In the genomic region with DNA sequence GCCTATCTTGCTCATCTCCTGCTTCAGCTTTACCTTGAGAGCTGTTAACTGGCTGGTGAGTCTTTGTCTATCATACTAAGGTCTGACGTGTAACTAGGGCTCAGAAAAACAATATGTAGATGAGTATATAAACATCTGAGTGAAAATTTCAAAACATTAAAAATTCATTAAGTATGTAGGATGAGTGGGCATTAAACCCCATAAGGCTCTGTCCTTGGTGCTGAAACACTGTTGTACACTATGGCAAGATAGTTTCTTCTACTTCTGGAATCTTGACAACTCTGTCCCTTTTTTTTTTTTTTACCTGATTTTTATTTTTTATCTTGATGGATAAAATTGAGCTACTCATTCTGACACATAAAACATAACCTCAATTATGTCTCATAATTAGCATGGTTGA, we compare ENCODE assay signal across 8 cellular contexts. TPM values are rescaled to one million over a fixed set of nuclear protein-coding genes. Genes with fewer than 3 reads are reported as not detected.
DNase-seq lines count a peak whose midpoint lies in the region; ATAC-seq, FAIRE-seq and TF ChIP-seq lines count a peak whose summit lies in the region.
"Had no signal": no experiment of that assay in that cellular context is flagged by ENCODE, and none has a peak within 500 bp of the region (broad histone marks: within the 10 kb centered on the region; RNA-seq: fewer than 3 reads in every experiment).

No MANE protein-coding gene starts in this region.

- H3K9ac ChIP-seq in adipocyte (ENCODE audit: low read length), result no peak overlapping the region

- H3K9me3 ChIP-seq in adipocyte (ENCODE audit: control insufficient read depth, low read length) (peaks cover 6% of the 10 kb centered on the region), small intestine (ENCODE audit: control insufficient read depth, low read depth) (no peaks in the 10 kb centered on the region)

- H3K36me3 ChIP-seq in adipocyte (ENCODE audit: control insufficient read depth, insufficient read depth, low read length, severe bottlenecking) (no peaks in the 10 kb centered on the region), small intestine (ENCODE audit: control insufficient read depth in 2 of 2, insufficient read depth in 2 of 2, low read length in 2 of 2) (peaks cover 0 to 3% of the 10 kb centered on the region in 2 donors)

- ATAC-seq in left lobe of liver (peak; percentile 31), HG02678 (IDR thresholded peaks at IDR 0.05; ENCODE audit: unreplicated experiment) (no peak)

- FAIRE-seq in G401.6 (lab: Jason Lieb, UNC) (peak; percentile 17), H54 (lab: Jason Lieb, UNC) (no peak), small intestine (lab: Jason Lieb, UNC) (no peak)

- no peak overlapping the region for H3K27ac ChIP-seq in small intestine (ENCODE audit: low read depth in 1 of 2, low read length in 1 of 2)

- H3K4me1 ChIP-seq in adipocyte (ENCODE audit: control insufficient read depth, insufficient read depth, low read length) (no peaks in the 10 kb centered on the region), small intestine (ENCODE audit: control insufficient read depth in 2 of 2, insufficient read depth in 1 of 2, low read depth in 1 of 2, low read length in 1 of 2) (no peaks in the 10 kb centered on the region)

- H3K4me3 ChIP-seq in adipocyte (ENCODE audit: low read length) (no peak overlapping the region), small intestine (ENCODE audit: low read depth in 1 of 2, low read length in 2 of 2) (no peak overlapping the region)

- no peak for TF ChIP-seq POLR2A in H54 (IDR thresholded peaks at IDR 0.05; ENCODE audit: low read depth, low read length)

- peaks cover 57% of the 10 kb centered on the region for H3K27me3 ChIP-seq in adipocyte (replicated peaks; ENCODE audit: control insufficient read depth, insufficient read depth, low read length)
- H3K27me3 ChIP-seq in small intestine (ENCODE audit: control insufficient read depth in 2 of 2, insufficient read depth in 2 of 2, low read length in 2 of 2), result peaks cover 0 to 2% of the 10 kb centered on the region in 2 donors

- DNase-seq in KG1 (lab: John Stamatoyannopoulos, UW) (peak; percentile 4), adipocyte (ENCODE audit: low read depth) (peak; percentile 69), left lobe of liver (ENCODE audit: low spot score) (no peak), H54 (ENCODE audit: insufficient read length, low spot score) (no peak), small intestine (no peak)
- DNase-seq: activated CD4-positive, alpha-beta T cell treated with anti-CD3 and anti-CD28 coated beads for 4 hours had no signal

- WGBS in small intestine, 3 donors, result 14 to 26% (median 16%) methylated on average over 1 of the region's 1 CpG

RNA-seq across cellular contexts. Expression of a gene that starts 54.4 kb away (rescaled TPM):
- 1.4 TPM for total RNA-seq in left lobe of liver
- 1 to 10 TPM in 2 of 3 donors, under 1 TPM in 1; 0.22 to 4.0 (median 1.6) TPM for polyA plus RNA-seq in small intestine

Comparison
In these comparisons a context has a peak if more than half of its experiments do, and no peak if none do; other contexts are left out.
1. DNase-seq: peak in KG1 (single experiment) and adipocyte (single experiment); none in left lobe of liver (single experiment), H54 (single experiment) and small intestine (single experiment).